27 cellular contexts compared by ENCODE assay signal in genomic region chr22:21827628-21828267, GRCh38. TPM values are rescaled to one million over a fixed set of nuclear protein-coding genes. Genes with fewer than 3 reads are reported as not detected.
DNase-seq lines count a peak whose midpoint lies in the region; ATAC-seq and TF ChIP-seq lines count a peak whose summit lies in the region.
"Had no signal": no experiment of that assay in that cellular context is flagged by ENCODE, and none has a peak within 500 bp of the region (broad histone marks: within the 10 kb centered on the region; RNA-seq: fewer than 3 reads in every experiment).

No MANE protein-coding gene starts in this region.

- peaks cover 31 to 88% of the 10 kb centered on the region in 2 experiments for H3K79me1 ChIP-seq in IMR-90 (ENCODE audit: low read depth in 1 of 2, low read length in 2 of 2)

- DNase-seq in CD4-positive, CD25-positive, alpha-beta regulatory T cell: no peak
- no peak for DNase-seq in IMR-90
- no peak for DNase-seq in nephron progenitor cell
- no peak for DNase-seq in stimulated activated naive CD8-positive, alpha-beta T cell treated with anti-CD3 and anti-CD28 coated beads, Interleukin-15, Interleukin-2, amounts not matched to agents 100 U/mL and 50 U/mL, for 24 hours
- DNase-seq in activated CD8-positive, alpha-beta memory T cell treated with anti-CD3 and anti-CD28 coated beads, Interleukin-2, amount 50 U/mL, for 4 hours: no peak
- DNase-seq in NCI-H345 (lab: John Stamatoyannopoulos, UW): no peak
- no peak for DNase-seq in right cardiac atrium
- DNase-seq: ACHN; activated CD8-positive, alpha-beta T cell treated with anti-CD3 and anti-CD28 coated beads for 36 hours; activated gamma-delta T cell treated with Interleukin-2 at 50 U/mL for 16 hours; activated T-cell treated with anti-CD3 and anti-CD28 coated beads, Interleukin-2, amount 50 U/mL, for 1 hour; amygdala; Calu3; DND-41; effector memory CD4-positive, alpha-beta T cell; foreskin fibroblast; H7; heart right ventricle; KG1; left cardiac atrium; mammary epithelial cell; MG63; NCI-H2029; NCI-H69; occipital lobe had no signal

- intact Hi-C loops in IMR-90 (cut with micrococcal nuclease) (no loop called here), right cardiac atrium (cut with DNase I) (no loop called here)
- intact Hi-C loops in dendritic cell treated with granulocyte-macrophage colony-stimulating factor and Interleukin-4, amounts not matched to agents 40 ng/mL and 50 ng/mL, for 4 days (cut with micrococcal nuclease): no loop called here

- no peak overlapping the region for H3K4me2 ChIP-seq in IMR-90 (ENCODE audit: low read depth, low read length)

- H3K56ac ChIP-seq in IMR-90 (ENCODE audit: extremely low read depth, insufficient read depth, low read length): no peak overlapping the region

- H2BK15ac ChIP-seq in IMR-90 (ENCODE audit: low read depth, low read length): no peak overlapping the region

- TF ChIP-seq RAD21 in IMR-90 (IDR thresholded peaks at IDR 0.05; ENCODE audit: low read length): no peak

- H3K9me3 Mint-ChIP-seq in CD4-positive, CD25-positive, alpha-beta regulatory T cell: no peaks in the 10 kb centered on the region
- no peaks in the 10 kb centered on the region for H3K9me3 Mint-ChIP-seq in dendritic cell treated with granulocyte-macrophage colony-stimulating factor and Interleukin-4, amounts not matched to agents 40 ng/mL and 50 ng/mL, for 4 days
- H3K9me3 Mint-ChIP-seq in nephron progenitor cell: no peaks in the 10 kb centered on the region
- H3K9me3 Mint-ChIP-seq: activated CD8-positive, alpha-beta T cell treated with anti-CD3 and anti-CD28 coated beads for 36 hours had no signal

- H4K5ac ChIP-seq in IMR-90 (ENCODE audit: low read depth, low read length): no peak overlapping the region

- H3K4me3 Mint-ChIP-seq in CD4-positive, CD25-positive, alpha-beta regulatory T cell: peak overlapping the region in 2 of 4 donors; percentile 2 to 29
- H3K4me3 Mint-ChIP-seq in dendritic cell treated with granulocyte-macrophage colony-stimulating factor and Interleukin-4, amounts not matched to agents 40 ng/mL and 50 ng/mL, for 4 days: no peak overlapping the region
- H3K4me3 Mint-ChIP-seq in nephron progenitor cell: no peak overlapping the region
- H3K4me3 Mint-ChIP-seq: activated CD8-positive, alpha-beta T cell treated with anti-CD3 and anti-CD28 coated beads for 36 hours had no signal

- peak overlapping the region; percentile 51; the same call in 1 of the 2 replicates for H3K14ac ChIP-seq in IMR-90 (replicated peaks; ENCODE audit: low read depth, low read length)

- H3K27ac Mint-ChIP-seq in CD4-positive, CD25-positive, alpha-beta regulatory T cell: peak overlapping the region in 2 of 3 donors; percentile 12 to 27
- peak overlapping the region; percentile 20 for H3K27ac Mint-ChIP-seq in dendritic cell treated with granulocyte-macrophage colony-stimulating factor and Interleukin-4, amounts not matched to agents 40 ng/mL and 50 ng/mL, for 4 days
- H3K27ac Mint-ChIP-seq in nephron progenitor cell: peak overlapping the region; percentile 1
- H3K27ac Mint-ChIP-seq: activated CD8-positive, alpha-beta T cell treated with anti-CD3 and anti-CD28 coated beads for 36 hours had no signal

- no peaks in the 10 kb centered on the region for H3K36me3 ChIP-seq in CD4-positive, CD25-positive, alpha-beta regulatory T cell (ENCODE audit: control insufficient read depth, insufficient read depth, low read length)
- no peaks in the 10 kb centered on the region for H3K36me3 ChIP-seq in IMR-90 (ENCODE audit: control insufficient read depth, insufficient read depth, low read length)
- H3K36me3 ChIP-seq: tibial nerve had no signal

- H2AFZ ChIP-seq in IMR-90 (replicated peaks; ENCODE audit: low read length, poor library complexity): no peak overlapping the region

- H3K4me1 ChIP-seq in CD4-positive, CD25-positive, alpha-beta regulatory T cell (ENCODE audit: control insufficient read depth, insufficient read depth, low read length, poor library complexity, severe bottlenecking): peaks cover 31% of the 10 kb centered on the region
- H3K4me1 ChIP-seq in IMR-90 (ENCODE audit: control insufficient read depth, insufficient read depth, low read length): peaks cover 21% of the 10 kb centered on the region
- peaks cover 11% of the 10 kb centered on the region for H3K4me1 ChIP-seq in right cardiac atrium (ENCODE audit: control insufficient read depth, insufficient read depth, low read length)

- H2AK5ac ChIP-seq in IMR-90 (ENCODE audit: low read depth, low read length): no peak overlapping the region

- no peak overlapping the region for H4K8ac ChIP-seq in IMR-90 (ENCODE audit: low read depth in 2 of 2, low read length in 2 of 2)

- no peaks in the 10 kb centered on the region for H3K27me3 Mint-ChIP-seq in CD4-positive, CD25-positive, alpha-beta regulatory T cell
- no peaks in the 10 kb centered on the region for H3K27me3 Mint-ChIP-seq in dendritic cell treated with granulocyte-macrophage colony-stimulating factor and Interleukin-4, amounts not matched to agents 40 ng/mL and 50 ng/mL, for 4 days
- H3K27me3 Mint-ChIP-seq in nephron progenitor cell (ENCODE audit: low read depth, poor library complexity): no peaks in the 10 kb centered on the region
- H3K27me3 Mint-ChIP-seq: activated CD8-positive, alpha-beta T cell treated with anti-CD3 and anti-CD28 coated beads for 36 hours had no signal

- no peak overlapping the region for H2BK5ac ChIP-seq in IMR-90 (ENCODE audit: low read depth, low read length, poor library complexity, severe bottlenecking)

- TF ChIP-seq CTCF in IMR-90 (conservative IDR thresholded peaks at IDR 0.05; ENCODE audit: low read depth, low read length) (no peak), nephron progenitor cell (IDR thresholded peaks at IDR 0.05) (no peak)

- in situ Hi-C loops in IMR-90 (cut with MboI; ENCODE audit: low sequenced_read_pairs): no loop called here

- H3K27me3 ChIP-seq in CD4-positive, CD25-positive, alpha-beta regulatory T cell (ENCODE audit: control insufficient read depth, insufficient read depth, low read length): no peaks in the 10 kb centered on the region
- H3K27me3 ChIP-seq in IMR-90 (ENCODE audit: control insufficient read depth, insufficient read depth, low read length) (no peaks in the 10 kb centered on the region), right cardiac atrium (ENCODE audit: control insufficient read depth, insufficient read depth) (no peaks in the 10 kb centered on the region)
- H3K27me3 ChIP-seq: heart right ventricle, MG63, tibial nerve had no signal

- no peak overlapping the region for H3K27ac ChIP-seq in CD4-positive, CD25-positive, alpha-beta regulatory T cell (ENCODE audit: insufficient read depth, low read length, poor library complexity, severe bottlenecking)
- H3K27ac ChIP-seq in IMR-90 (ENCODE audit: insufficient read depth, low read length) (no peak overlapping the region), right cardiac atrium (ENCODE audit: low read length) (no peak overlapping the region)
- H3K27ac ChIP-seq: heart right ventricle, tibial nerve had no signal

- BruUV-seq in IMR-90 (replicated peaks; lab: Mats Ljungman, UMichigan): no TSS peak

- H3K4ac ChIP-seq in IMR-90 (ENCODE audit: low read depth, low read length): no peak overlapping the region

- CTCF ChIA-PET in IMR-90 (lab: Yijun Ruan, JAX): no interaction called here

- H2BK20ac ChIP-seq in IMR-90 (ENCODE audit: low read depth, low read length): no peak overlapping the region

- no peak for TF ChIP-seq POLR2A in IMR-90 (IDR thresholded peaks at IDR 0.05; ENCODE audit: low read depth, low read length)

- H3K18ac ChIP-seq in IMR-90 (ENCODE audit: low read depth, low read length): no peak overlapping the region

- peaks cover 96% of the 10 kb centered on the region for H4K20me1 ChIP-seq in IMR-90 (ENCODE audit: insufficient read depth, low read length)

- POLR2A ChIA-PET in IMR-90 (lab: Charles Lee; ENCODE audit: unreplicated experiment): no interaction called here

- no peak overlapping the region for H4K91ac ChIP-seq in IMR-90 (ENCODE audit: insufficient read depth, low read depth, low read length)

- WGBS in IMR-90 (ENCODE audit: extremely low coverage in 2 of 2, insufficient read length in 1 of 2), 2 experiments: 71% methylated on average over 2 of the region's 3 CpGs; no CpG with 5 or more reads in 1 of the 2 experiments
- 81% methylated on average over 3 of the region's 3 CpGs for WGBS in right cardiac atrium

- no peaks in the 10 kb centered on the region for H3K9me3 ChIP-seq in CD4-positive, CD25-positive, alpha-beta regulatory T cell (ENCODE audit: control insufficient read depth in 2 of 2, low read length in 2 of 2)
- H3K9me3 ChIP-seq in IMR-90 (ENCODE audit: control insufficient read depth, insufficient read depth, low read length) (no peaks in the 10 kb centered on the region), right cardiac atrium (ENCODE audit: control insufficient read depth, low read length) (no peaks in the 10 kb centered on the region)
- H3K9me3 ChIP-seq: heart right ventricle, MG63, tibial nerve had no signal

- dilution Hi-C loops in IMR-90 (cut with HindIII; ENCODE audit: low sequenced_read_pairs, unreplicated experiment): no loop called here

- no peak overlapping the region for H3K9ac ChIP-seq in IMR-90 (ENCODE audit: low read depth, low read length)

- peaks cover 36% of the 10 kb centered on the region for H3K9me1 ChIP-seq in IMR-90 (ENCODE audit: insufficient read depth, low read length)

- H2AK9ac ChIP-seq in IMR-90 (replicated peaks; ENCODE audit: low read depth, low read length, poor library complexity): no peak overlapping the region

- H2BK120ac ChIP-seq in IMR-90 (ENCODE audit: low read depth, low read length): no peak overlapping the region

- ATAC-seq in CD4-positive, CD25-positive, alpha-beta regulatory T cell (ENCODE audit: low read depth in 2 of 2): no peak
- no peak for ATAC-seq in IMR-90 (ENCODE audit: low read depth)
- ATAC-seq in stimulated activated naive CD8-positive, alpha-beta T cell treated with anti-CD3 and anti-CD28 coated beads, Interleukin-15, Interleukin-2, amounts not matched to agents 100 U/mL and 50 U/mL, for 24 hours: no peak
- ATAC-seq in right cardiac atrium: no peak
- ATAC-seq: activated CD8-positive, alpha-beta T cell treated with anti-CD3 and anti-CD28 coated beads for 36 hours; heart right ventricle; left cardiac atrium had no signal

- H3K23ac ChIP-seq in IMR-90 (ENCODE audit: low read depth, low read length): no peak overlapping the region

- H3K4me1 Mint-ChIP-seq in CD4-positive, CD25-positive, alpha-beta regulatory T cell: peaks cover 34 to 91% (median 70%) of the 10 kb centered on the region in 4 donors
- H3K4me1 Mint-ChIP-seq in dendritic cell treated with granulocyte-macrophage colony-stimulating factor and Interleukin-4, amounts not matched to agents 40 ng/mL and 50 ng/mL, for 4 days (ENCODE audit: low read depth): peaks cover 82% of the 10 kb centered on the region
- peaks cover 17% of the 10 kb centered on the region for H3K4me1 Mint-ChIP-seq in nephron progenitor cell

- H3K36me3 Mint-ChIP-seq in CD4-positive, CD25-positive, alpha-beta regulatory T cell: peaks cover 6% of the 10 kb centered on the region
- peaks cover 20% of the 10 kb centered on the region for H3K36me3 Mint-ChIP-seq in dendritic cell treated with granulocyte-macrophage colony-stimulating factor and Interleukin-4, amounts not matched to agents 40 ng/mL and 50 ng/mL, for 4 days (ENCODE audit: low read depth)
- peaks cover 16% of the 10 kb centered on the region for H3K36me3 Mint-ChIP-seq in nephron progenitor cell (ENCODE audit: low read depth)

- H3K4me3 ChIP-seq in CD4-positive, CD25-positive, alpha-beta regulatory T cell (ENCODE audit: low read depth, low read length): no peak overlapping the region
- H3K4me3 ChIP-seq in IMR-90 (ENCODE audit: insufficient read depth, low read depth, low read length) (no peak overlapping the region), right cardiac atrium (ENCODE audit: low read length) (no peak overlapping the region)
- H3K4me3 ChIP-seq: heart right ventricle, MG63, tibial nerve had no signal

RNA-seq across cellular contexts. Expression of gene MAPK1, which starts 39.7 kb away (rescaled TPM):
- total RNA-seq in CD4-positive, CD25-positive, alpha-beta regulatory T cell: 88.0 TPM
- 10 to 100 TPM; 46.5 to 81.3 (median 64.7) TPM for polyA plus RNA-seq in CD4-positive, CD25-positive, alpha-beta regulatory T cell
- total RNA-seq in IMR-90 (2012; rRNA removed) (44.7 and 51.3 TPM in 2 replicates), right cardiac atrium (100 to 1,000 TPM; 116 to 126 (median 123) TPM)
- polyA plus RNA-seq in IMR-90 (2012; rRNA removed) (33.5 and 41.0 TPM in 2 replicates), right cardiac atrium (14.8 TPM)
- polyA plus RNA-seq in IMR-90 (2012; cell fraction: cytosol; rRNA removed): 12.2 and 12.7 TPM in 2 replicates
- 9.4 and 33.2 TPM in 2 replicates for polyA plus RNA-seq in IMR-90 (2012; cell fraction: nucleus; rRNA removed; ENCODE audit: low replicate concordance)
